ENCODE assay signal across 8 cellular contexts in genomic region chr7:94655884-94656657, GRCh38. TPM values are rescaled to one million over a fixed set of nuclear protein-coding genes. Genes with fewer than 3 reads are reported as not detected.
DNase-seq lines count a peak whose midpoint lies in the region; ATAC-seq, FAIRE-seq and TF ChIP-seq lines count a peak whose summit lies in the region.

Gene SGCE, minus strand, starts transcription at chr7:94656133. Its CDS starts 35 bp downstream, at chr7:94656098.

- peaks cover 12% of the 10 kb centered on the region for H3K4me1 Mint-ChIP-seq in activated naive CD8-positive, alpha-beta T cell treated with anti-CD3 and anti-CD28 coated beads, Interleukin-2, amount 10 ng/mL, durations not matched to agents 7 days and 5 days
- H3K4me1 Mint-ChIP-seq in glutamatergic neuron (ENCODE audit: low read depth, unreplicated experiment) = peaks cover 11% of the 10 kb centered on the region

- H3K4me3 Mint-ChIP-seq in activated naive CD8-positive, alpha-beta T cell treated with anti-CD3 and anti-CD28 coated beads, Interleukin-2, amount 10 ng/mL, durations not matched to agents 7 days and 5 days = peak within 1 kb of the TSS; percentile 89
- H3K4me3 Mint-ChIP-seq in glutamatergic neuron (ENCODE audit: unreplicated experiment) = peak within 1 kb of the TSS; percentile 94

- H3F3A ChIP-seq in PC-9 (ENCODE audit: insufficient read depth, low read depth) = peaks cover 18% of the 10 kb centered on the region

- CTCF ChIA-PET in GM10248 (lab: Yijun Ruan, JAX) = interaction anchor here (1.1 to 3.7 kb wide), 15 partner anchors 8 to 855 kb away, joined by 3 to 19 read pairs (median 5); partner anchors contain the start of gene CASD1
- CTCF ChIA-PET in PC-9 (lab: Charles Lee) = interaction anchor here (0.6 to 1.3 kb wide), 5 partner anchors 35 to 543 kb away, joined by 3 to 4 read pairs (median 3); no protein-coding TSS in a partner anchor

- TF ChIP-seq CTCF in GM10248 (IDR thresholded peaks at IDR 0.05; ENCODE audit: control extremely low read depth, extremely low read depth, low read depth, missing control alignments) (peak; percentile 51), PC-9 (conservative IDR thresholded peaks at IDR 0.05) (peak; percentile 52; the same call in 1 of the 2 replicates), glutamatergic neuron (IDR thresholded peaks at IDR 0.05; ENCODE audit: partially characterized antibody, unreplicated experiment) (peak; percentile 87), neutrophil (IDR thresholded peaks at IDR 0.05) (no peak)

- BruUV-seq in PC-9 (replicated peaks; lab: Mats Ljungman, UMichigan) = no TSS peak

- no peaks in the 10 kb centered on the region for H3K27me3 ChIP-seq in PC-9 (ENCODE audit: insufficient read depth, low read depth)
- peaks cover 65% of the 10 kb centered on the region for H3K27me3 ChIP-seq in neutrophil

- FAIRE-seq in HTR-8/SVneo (lab: Jason Lieb, UNC) (no peak), urothelium cell line (lab: Jason Lieb, UNC) (peak; percentile 89)

- H3K36me3 Mint-ChIP-seq in activated naive CD8-positive, alpha-beta T cell treated with anti-CD3 and anti-CD28 coated beads, Interleukin-2, amount 10 ng/mL, durations not matched to agents 7 days and 5 days = no peaks in the 10 kb centered on the region
- no peaks in the 10 kb centered on the region for H3K36me3 Mint-ChIP-seq in glutamatergic neuron (ENCODE audit: unreplicated experiment)

- no peaks in the 10 kb centered on the region for H3K9me2 ChIP-seq in PC-9 (ENCODE audit: insufficient read depth)

- H3K9me3 Mint-ChIP-seq in activated naive CD8-positive, alpha-beta T cell treated with anti-CD3 and anti-CD28 coated beads, Interleukin-2, amount 10 ng/mL, durations not matched to agents 7 days and 5 days = peaks cover 2% of the 10 kb centered on the region
- H3K9me3 Mint-ChIP-seq in glutamatergic neuron (ENCODE audit: unreplicated experiment) = peaks cover 13% of the 10 kb centered on the region

- H3K36me3 ChIP-seq in PC-9 (ENCODE audit: low read depth) (no peaks in the 10 kb centered on the region), neutrophil (no peaks in the 10 kb centered on the region)

- no peaks in the 10 kb centered on the region for H4K20me1 ChIP-seq in PC-9 (ENCODE audit: insufficient read depth)

- ATAC-seq in activated naive CD8-positive, alpha-beta T cell treated with anti-CD3 and anti-CD28 coated beads, Interleukin-2, amount 10 ng/mL, durations not matched to agents 7 days and 5 days (ENCODE audit: low read depth) = no peak
- no peak for ATAC-seq in HG03139 (IDR thresholded peaks at IDR 0.05; ENCODE audit: unreplicated experiment)

- peaks cover 39% of the 10 kb centered on the region for H3K27me3 Mint-ChIP-seq in activated naive CD8-positive, alpha-beta T cell treated with anti-CD3 and anti-CD28 coated beads, Interleukin-2, amount 10 ng/mL, durations not matched to agents 7 days and 5 days
- peaks cover 13% of the 10 kb centered on the region for H3K27me3 Mint-ChIP-seq in glutamatergic neuron (ENCODE audit: unreplicated experiment)

- intact Hi-C loops in PC-9 (cut with micrococcal nuclease; ENCODE audit: unreplicated experiment) = loop anchor here (1.0 to 10.0 kb wide), 8 partner anchors 41 to 589 kb away; no protein-coding TSS in a partner anchor

- POLR2A ChIA-PET in GM10248 (lab: Yijun Ruan, JAX) (interaction anchor here (0.9 to 1.4 kb wide), 4 partner anchors 35 to 207 kb away, joined by 3 to 4 read pairs (median 4); no protein-coding TSS in a partner anchor), PC-9 (lab: Charles Lee; ENCODE audit: unreplicated experiment) (no interaction called here)
- POLR2A ChIA-PET in activated naive CD8-positive, alpha-beta T cell treated with anti-CD3 and anti-CD28 coated beads, Interleukin-2, amount 10 ng/mL, durations not matched to agents 7 days and 5 days (lab: Charles Lee) = interaction anchor here (1.0 kb wide), 1 partner anchor 146 kb away, joined by 4 read pairs; the partner anchor contains the start of gene CASD1

- peak within 1 kb of the TSS; percentile 97 for H2AFZ ChIP-seq in PC-9

- H3K27ac ChIP-seq in PC-9 = no peak within 1 kb of the TSS
- H3K27ac ChIP-seq in neutrophil = no peak within 1 kb of the TSS

- H3K4me2 ChIP-seq in PC-9 = peak within 1 kb of the TSS; percentile 83

- peak within 1 kb of the TSS; percentile 94 for H3K4me3 ChIP-seq in PC-9
- peak within 1 kb of the TSS; percentile 17 to 55 for H3K4me3 ChIP-seq in neutrophil (ENCODE audit: low read depth in 1 of 2, low read length in 1 of 2)

- DNase-seq in GM10248 (ENCODE audit: extremely low spot score) = peak; percentile 64
- peak; percentile 51 for DNase-seq in HTR-8/SVneo (ENCODE audit: insufficient read length, low spot score)
- peak; percentile 42 to 64 for DNase-seq in PC-9
- DNase-seq in activated naive CD8-positive, alpha-beta T cell treated with anti-CD3 and anti-CD28 coated beads, Interleukin-2, amount 10 ng/mL, durations not matched to agents 7 days and 5 days = peak; percentile 52
- peak; percentile 89 for DNase-seq in glutamatergic neuron
- DNase-seq in urothelium cell line (ENCODE audit: low spot score) = peak; percentile 88

- H3K27ac Mint-ChIP-seq in activated naive CD8-positive, alpha-beta T cell treated with anti-CD3 and anti-CD28 coated beads, Interleukin-2, amount 10 ng/mL, durations not matched to agents 7 days and 5 days = no peak within 1 kb of the TSS
- H3K27ac Mint-ChIP-seq in glutamatergic neuron (ENCODE audit: unreplicated experiment) = peak within 1 kb of the TSS; percentile 89

- peaks cover 19% of the 10 kb centered on the region for H3K4me1 ChIP-seq in PC-9 (replicated peaks; ENCODE audit: insufficient read depth)
- peaks cover 33 to 38% of the 10 kb centered on the region in 2 experiments for H3K4me1 ChIP-seq in neutrophil (ENCODE audit: control insufficient read depth in 1 of 2, insufficient read depth in 1 of 2, low read depth in 1 of 2, low read length in 1 of 2)

- H3K9me3 ChIP-seq in PC-9 (ENCODE audit: insufficient read depth, low read depth) (no peaks in the 10 kb centered on the region; the same call in 1 of the 2 replicates), neutrophil (no peaks in the 10 kb centered on the region)

- H3K79me2 ChIP-seq in PC-9 (ENCODE audit: low read depth) = peaks cover 16% of the 10 kb centered on the region

RNA-seq across cellular contexts. Expression of gene SGCE, which starts in this region (rescaled TPM):
- total RNA-seq in PC-9 (2021) = 23.1 and 37.7 TPM in 2 replicates
- 1 to 10 TPM in 1 of 2 experiments, under 1 TPM in 1; 0.97 to 1.9 TPM for total RNA-seq in activated naive CD8-positive, alpha-beta T cell treated with anti-CD3 and anti-CD28 coated beads, Interleukin-2, amount 10 ng/mL, durations not matched to agents 7 days and 5 days
- 64.4 TPM for total RNA-seq in glutamatergic neuron (ENCODE audit: unreplicated experiment)
